9 cellular contexts compared by ENCODE assay signal in genomic region chr12:99386907-99387306, GRCh38.
DNase-seq lines count a peak whose midpoint lies in the region; ATAC-seq and TF ChIP-seq lines count a peak whose summit lies in the region.
"Had no signal": no experiment of that assay in that cellular context is flagged by ENCODE, and none has a peak within 500 bp of the region (broad histone marks: within the 10 kb centered on the region; RNA-seq: fewer than 3 reads in every experiment).

No MANE protein-coding gene starts in this region.

- no peaks in the 10 kb centered on the region for H3K27me3 ChIP-seq in OCI-LY1 (ENCODE audit: insufficient read depth, low read length)

- H3F3A ChIP-seq in OCI-LY1 (ENCODE audit: insufficient read depth, low read length), result no peaks in the 10 kb centered on the region

- H3K9me3 ChIP-seq in OCI-LY1 (ENCODE audit: low read length), result no peaks in the 10 kb centered on the region

- no peak overlapping the region for H2AFZ ChIP-seq in OCI-LY1 (ENCODE audit: low read length)

- no peaks in the 10 kb centered on the region for H3K9me2 ChIP-seq in OCI-LY1 (ENCODE audit: low read depth, low read length)

- H3K4me1 ChIP-seq in OCI-LY1 (ENCODE audit: insufficient read depth, low read length, severe bottlenecking), result peaks cover 43% of the 10 kb centered on the region

- no peak overlapping the region for H3K4me3 ChIP-seq in OCI-LY1 (ENCODE audit: low read depth, low read length, poor library complexity, severe bottlenecking)

- peak; percentile 73 for TF ChIP-seq CTCF in OCI-LY1 (IDR thresholded peaks at IDR 0.05; ENCODE audit: low read length)

- no peaks in the 10 kb centered on the region for H4K20me1 ChIP-seq in OCI-LY1 (ENCODE audit: insufficient read depth, low read length)

- ATAC-seq in HG02870 (IDR thresholded peaks at IDR 0.05; ENCODE audit: unreplicated experiment) (peak; percentile 50), HG03159 (IDR thresholded peaks at IDR 0.05; ENCODE audit: unreplicated experiment) (no peak), HG02970 (IDR thresholded peaks at IDR 0.05; ENCODE audit: low FRiP score, unreplicated experiment) (no peak)

- no peaks in the 10 kb centered on the region for H3K79me2 ChIP-seq in OCI-LY1 (ENCODE audit: insufficient read depth, low read length)

- H3K27ac ChIP-seq in OCI-LY1 (ENCODE audit: low read depth, low read length, poor library complexity, severe bottlenecking), result no peak overlapping the region
- H3K27ac ChIP-seq: epithelial cell of prostate had no signal

- H3K9ac ChIP-seq in OCI-LY1 (ENCODE audit: low read length), result no peak overlapping the region

- H3K4me2 ChIP-seq in OCI-LY1 (ENCODE audit: low read length), result no peak overlapping the region

- H3K36me3 ChIP-seq in OCI-LY1 (ENCODE audit: insufficient read depth, low read length), result no peaks in the 10 kb centered on the region

- peak; percentile 14 for DNase-seq in GM04504 (ENCODE audit: low read depth)
- peak; percentile 15 for DNase-seq in germinal center (ENCODE audit: low spot score)
- no peak for DNase-seq in NCI-H524 treated with DMSO at 0.1 percent for 48 hours (lab: John Stamatoyannopoulos, UW)
- DNase-seq in inferior parietal cortex (ENCODE audit: extremely low spot score), result no peak

Comparison
In these comparisons a context has a peak if more than half of its experiments do, and no peak if none do; other contexts are left out.
1. DNase-seq: peak in GM04504 (single experiment) and germinal center (single experiment); none in NCI-H524 treated with DMSO at 0.1 percent for 48 hours (single experiment) and inferior parietal cortex (single experiment).